ENCODE assay signal across 13 cellular contexts in the genomic region with DNA sequence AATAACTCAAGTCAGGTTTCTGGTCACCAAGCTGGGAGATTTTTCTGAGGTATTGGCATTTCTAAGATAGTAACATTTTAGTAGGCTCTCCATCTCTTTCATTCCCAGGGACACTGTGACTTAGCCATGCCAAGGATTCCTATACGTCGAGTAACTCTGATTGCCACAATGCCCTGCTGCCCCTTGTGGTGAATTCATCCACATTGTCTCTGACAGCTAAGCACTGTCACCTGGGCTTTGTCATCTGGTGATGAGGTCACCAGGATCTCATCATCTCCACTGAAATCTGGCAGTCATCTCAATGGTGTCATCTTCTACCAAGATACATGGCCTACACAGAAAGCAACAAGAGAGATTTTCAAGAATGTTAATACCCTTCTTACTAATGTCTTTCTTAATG.
DNase-seq lines count a peak whose midpoint lies in the region; ATAC-seq and TF ChIP-seq lines count a peak whose summit lies in the region.
"Had no signal": no experiment of that assay in that cellular context is flagged by ENCODE, and none has a peak within 500 bp of the region (broad histone marks: within the 10 kb centered on the region; RNA-seq: fewer than 3 reads in every experiment).

No MANE protein-coding gene starts in this region.

- no TSS peak for BruUV-seq in PC-9 (replicated peaks; lab: Mats Ljungman, UMichigan)

- CTCF ChIA-PET in PC-9 (lab: Charles Lee): no interaction called here

- H4K20me1 ChIP-seq in PC-9 (ENCODE audit: insufficient read depth): no peaks in the 10 kb centered on the region
- no peaks in the 10 kb centered on the region for H4K20me1 ChIP-seq in fibroblast of lung (ENCODE audit: control insufficient read depth, extremely low read depth, insufficient read depth, low read length)
- H4K20me1 ChIP-seq: BLaER1 treated with 17β-estradiol and CSF1 and Interleukin-3, amounts not matched to agents 10 nM and 100 nM had no signal

- POLR2A ChIA-PET in PC-9 (lab: Charles Lee; ENCODE audit: unreplicated experiment): no interaction called here

- H3K36me3 Mint-ChIP-seq in activated T-helper 1 cell treated with anti-CD3 and anti-CD28 coated beads, Interleukin-12 subunit alpha, Interleukin-12 subunit beta, Interleukin-2, Interleukin-4 antibody, amounts not matched to agents 30 ng/mL and 10 ng/mL and 1 ng/mL, durations not matched to agents 14 hours and 24 hours and 36 hours (ENCODE audit: low read depth): no peaks in the 10 kb centered on the region
- H3K36me3 Mint-ChIP-seq: T-cell had no signal

- H3K4me3 Mint-ChIP-seq in activated T-helper 1 cell treated with anti-CD3 and anti-CD28 coated beads, Interleukin-12 subunit alpha, Interleukin-12 subunit beta, Interleukin-2, Interleukin-4 antibody, amounts not matched to agents 30 ng/mL and 10 ng/mL and 1 ng/mL, durations not matched to agents 14 hours and 24 hours and 36 hours: no peak overlapping the region
- H3K4me3 Mint-ChIP-seq: naive thymus-derived CD8-positive, alpha-beta T cell; T-cell had no signal

- H3K4me3 ChIP-seq in PC-9 (no peak overlapping the region), fibroblast of lung (replicated peaks in 1 of 4; ENCODE audit: control extremely low read depth in 1 of 4, insufficient read depth in 1 of 4, low read depth in 3 of 4, low read length in 4 of 4) (no peak overlapping the region), lower leg skin (ENCODE audit: low read depth, poor library complexity, severe bottlenecking) (no peak overlapping the region)
- H3K4me3 ChIP-seq: BLaER1 treated with 17β-estradiol and CSF1 and Interleukin-3, amounts not matched to agents 10 nM and 100 nM; heart right ventricle had no signal

- intact Hi-C loops in PC-9 (cut with micrococcal nuclease; ENCODE audit: unreplicated experiment) (no loop called here), lower leg skin (cut with DNase I; ENCODE audit: low total_unique reads) (no loop called here)
- intact Hi-C loops in activated T-helper 1 cell treated with anti-CD3 and anti-CD28 coated beads, Interleukin-12 subunit alpha, Interleukin-12 subunit beta, Interleukin-2, Interleukin-4 antibody, amounts not matched to agents 30 ng/mL and 10 ng/mL and 1 ng/mL, durations not matched to agents 14 hours and 24 hours and 36 hours (cut with micrococcal nuclease): no loop called here

- no peaks in the 10 kb centered on the region for H3F3A ChIP-seq in PC-9 (ENCODE audit: insufficient read depth, low read depth)

- H3K27ac Mint-ChIP-seq in activated T-helper 1 cell treated with anti-CD3 and anti-CD28 coated beads, Interleukin-12 subunit alpha, Interleukin-12 subunit beta, Interleukin-2, Interleukin-4 antibody, amounts not matched to agents 30 ng/mL and 10 ng/mL and 1 ng/mL, durations not matched to agents 14 hours and 24 hours and 36 hours: no peak overlapping the region
- H3K27ac Mint-ChIP-seq: naive thymus-derived CD8-positive, alpha-beta T cell; T-cell had no signal

- H3K4me1 Mint-ChIP-seq in activated T-helper 1 cell treated with anti-CD3 and anti-CD28 coated beads, Interleukin-12 subunit alpha, Interleukin-12 subunit beta, Interleukin-2, Interleukin-4 antibody, amounts not matched to agents 30 ng/mL and 10 ng/mL and 1 ng/mL, durations not matched to agents 14 hours and 24 hours and 36 hours (ENCODE audit: low read depth): peaks cover 1% of the 10 kb centered on the region
- H3K4me1 Mint-ChIP-seq: naive thymus-derived CD8-positive, alpha-beta T cell; T-cell had no signal

- no peak for TF ChIP-seq POLR2A in lower leg skin (IDR thresholded peaks at IDR 0.05)

- H3K36me3 ChIP-seq in PC-9 (ENCODE audit: low read depth): no peaks in the 10 kb centered on the region
- H3K36me3 ChIP-seq in fibroblast of lung (ENCODE audit: control insufficient read depth, insufficient read depth, low read length): no peaks in the 10 kb centered on the region
- H3K36me3 ChIP-seq: BLaER1 treated with 17β-estradiol and CSF1 and Interleukin-3, amounts not matched to agents 10 nM and 100 nM; heart right ventricle had no signal

- ATAC-seq in GM18502 (IDR thresholded peaks at IDR 0.05; ENCODE audit: poor library complexity, unreplicated experiment): peak; percentile 48
- no peak for ATAC-seq in GM19324 (IDR thresholded peaks at IDR 0.05; ENCODE audit: low FRiP score, unreplicated experiment)
- no peak for ATAC-seq in GM19395 (IDR thresholded peaks at IDR 0.05; ENCODE audit: unreplicated experiment)
- ATAC-seq: heart right ventricle; naive thymus-derived CD8-positive, alpha-beta T cell; T-cell had no signal

- H3K4me1 ChIP-seq in PC-9 (replicated peaks; ENCODE audit: insufficient read depth) (no peaks in the 10 kb centered on the region), fibroblast of lung (ENCODE audit: control insufficient read depth, extremely low read depth, insufficient read depth, low read length) (no peaks in the 10 kb centered on the region)

- no peak overlapping the region for H2AFZ ChIP-seq in PC-9
- no peak overlapping the region for H2AFZ ChIP-seq in fibroblast of lung (ENCODE audit: low read length)

- H3K4me2 ChIP-seq in PC-9: no peak overlapping the region
- no peak overlapping the region for H3K4me2 ChIP-seq in fibroblast of lung (ENCODE audit: extremely low read depth, insufficient read depth, low read length)
- H3K4me2 ChIP-seq: BLaER1 treated with 17β-estradiol and CSF1 and Interleukin-3, amounts not matched to agents 10 nM and 100 nM had no signal

- H3K9ac ChIP-seq in fibroblast of lung (ENCODE audit: insufficient read depth, low read length): no peak overlapping the region
- H3K9ac ChIP-seq: BLaER1 treated with 17β-estradiol and CSF1 and Interleukin-3, amounts not matched to agents 10 nM and 100 nM had no signal

- H3K79me2 ChIP-seq in PC-9 (ENCODE audit: low read depth) (no peaks in the 10 kb centered on the region), fibroblast of lung (ENCODE audit: control insufficient read depth, insufficient read depth, low read length) (no peaks in the 10 kb centered on the region)

- H3K27ac ChIP-seq in PC-9 (no peak overlapping the region), fibroblast of lung (ENCODE audit: insufficient read depth, low read length) (no peak overlapping the region)
- H3K27ac ChIP-seq: BLaER1 treated with 17β-estradiol and CSF1 and Interleukin-3, amounts not matched to agents 10 nM and 100 nM; HL-60 had no signal

- H3K27me3 ChIP-seq in PC-9 (ENCODE audit: insufficient read depth, low read depth): no peaks in the 10 kb centered on the region
- H3K27me3 ChIP-seq in fibroblast of lung (ENCODE audit: control insufficient read depth, insufficient read depth, low read length): no peaks in the 10 kb centered on the region
- H3K27me3 ChIP-seq: BLaER1 treated with 17β-estradiol and CSF1 and Interleukin-3, amounts not matched to agents 10 nM and 100 nM; heart right ventricle had no signal

- TF ChIP-seq CTCF in PC-9 (conservative IDR thresholded peaks at IDR 0.05) (peak; percentile 27; the same call in 1 of the 2 replicates), fibroblast of lung (conservative IDR thresholded peaks at IDR 0.05 in 1 of 2, IDR thresholded peaks at IDR 0.05 in 1 of 2; ENCODE audit: low read depth in 1 of 2, low read length in 2 of 2) (no peak), lower leg skin (IDR thresholded peaks at IDR 0.05) (no peak)

- H3K9me3 ChIP-seq in PC-9 (ENCODE audit: insufficient read depth, low read depth) (no peaks in the 10 kb centered on the region), fibroblast of lung (ENCODE audit: control insufficient read depth, insufficient read depth, low read depth, low read length) (no peaks in the 10 kb centered on the region)

- peaks cover 5% of the 10 kb centered on the region for H3K9me3 Mint-ChIP-seq in activated T-helper 1 cell treated with anti-CD3 and anti-CD28 coated beads, Interleukin-12 subunit alpha, Interleukin-12 subunit beta, Interleukin-2, Interleukin-4 antibody, amounts not matched to agents 30 ng/mL and 10 ng/mL and 1 ng/mL, durations not matched to agents 14 hours and 24 hours and 36 hours

- H3K9me2 ChIP-seq in PC-9 (ENCODE audit: insufficient read depth): no peaks in the 10 kb centered on the region

- 98 to 100% methylated on average over 2 of the region's 2 CpGs for WGBS in lower leg skin, 2 donors

- H3K27me3 Mint-ChIP-seq in activated T-helper 1 cell treated with anti-CD3 and anti-CD28 coated beads, Interleukin-12 subunit alpha, Interleukin-12 subunit beta, Interleukin-2, Interleukin-4 antibody, amounts not matched to agents 30 ng/mL and 10 ng/mL and 1 ng/mL, durations not matched to agents 14 hours and 24 hours and 36 hours (ENCODE audit: insufficient read depth): no peaks in the 10 kb centered on the region

- DNase-seq in A172 (ENCODE audit: low spot score) (peak; percentile 79), PC-9 (peak in 1 of 2 experiments; percentile 49), fibroblast of lung (ENCODE audit: low read depth in 2 of 2) (peak; percentile 9 to 16), lower leg skin (ENCODE audit: low spot score in 2 of 2) (no peak)
- no peak for DNase-seq in activated T-helper 1 cell treated with anti-CD3 and anti-CD28 coated beads, Interleukin-12 subunit alpha, Interleukin-12 subunit beta, Interleukin-2, Interleukin-4 antibody, amounts not matched to agents 30 ng/mL and 10 ng/mL and 1 ng/mL, durations not matched to agents 14 hours and 24 hours and 36 hours (ENCODE audit: low spot score)
- DNase-seq: heart right ventricle; naive thymus-derived CD8-positive, alpha-beta T cell; T-cell had no signal

Comparison
In these comparisons a context has a peak if more than half of its experiments do, and no peak if none do; other contexts are left out.
1. DNase-seq: peak in A172 (single experiment) and fibroblast of lung (2 of 2); none in activated T-helper 1 cell treated with anti-CD3 and anti-CD28 coated beads, Interleukin-12 subunit alpha, Interleukin-12 subunit beta, Interleukin-2, Interleukin-4 antibody, amounts not matched to agents 30 ng/mL and 10 ng/mL and 1 ng/mL, durations not matched to agents 14 hours and 24 hours and 36 hours (single experiment) and lower leg skin (0 of 2).